1 cellular context compared by ENCODE assay signal in the genomic region with DNA sequence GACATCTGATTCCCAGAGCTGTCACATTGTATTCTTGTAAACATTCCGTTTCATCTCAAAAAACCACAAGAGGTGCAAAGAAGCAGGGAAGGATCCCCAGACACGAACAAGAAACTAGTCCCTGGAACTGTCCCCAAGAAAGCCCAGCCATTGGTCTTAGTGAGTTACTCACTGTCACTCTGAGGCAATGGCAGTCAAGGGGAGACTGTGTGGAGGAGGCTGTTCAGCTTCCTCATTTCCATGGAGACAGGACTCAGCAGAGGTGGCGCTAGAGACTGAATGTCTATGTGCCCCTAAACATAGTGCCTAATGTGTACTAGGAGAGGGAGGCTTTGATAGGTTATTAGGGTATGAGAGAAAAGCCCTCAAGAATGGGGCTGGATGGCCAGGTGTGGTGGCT.
TF ChIP-seq lines count a peak whose summit lies in the region.

No MANE protein-coding gene starts in this region.

TF ChIP-seq in HCT116, 20 proteins besides CTCF, POLR2A, EP300 and RAD21 (continued from another document):
- no peak for TF ChIP-seq TCF7L2 (IDR thresholded peaks at IDR 0.05; ENCODE audit: borderline replicate concordance, extremely low read depth, insufficient read depth, insufficient read length)
